ENCODE assay signal across 8 cellular contexts in the genomic region with DNA sequence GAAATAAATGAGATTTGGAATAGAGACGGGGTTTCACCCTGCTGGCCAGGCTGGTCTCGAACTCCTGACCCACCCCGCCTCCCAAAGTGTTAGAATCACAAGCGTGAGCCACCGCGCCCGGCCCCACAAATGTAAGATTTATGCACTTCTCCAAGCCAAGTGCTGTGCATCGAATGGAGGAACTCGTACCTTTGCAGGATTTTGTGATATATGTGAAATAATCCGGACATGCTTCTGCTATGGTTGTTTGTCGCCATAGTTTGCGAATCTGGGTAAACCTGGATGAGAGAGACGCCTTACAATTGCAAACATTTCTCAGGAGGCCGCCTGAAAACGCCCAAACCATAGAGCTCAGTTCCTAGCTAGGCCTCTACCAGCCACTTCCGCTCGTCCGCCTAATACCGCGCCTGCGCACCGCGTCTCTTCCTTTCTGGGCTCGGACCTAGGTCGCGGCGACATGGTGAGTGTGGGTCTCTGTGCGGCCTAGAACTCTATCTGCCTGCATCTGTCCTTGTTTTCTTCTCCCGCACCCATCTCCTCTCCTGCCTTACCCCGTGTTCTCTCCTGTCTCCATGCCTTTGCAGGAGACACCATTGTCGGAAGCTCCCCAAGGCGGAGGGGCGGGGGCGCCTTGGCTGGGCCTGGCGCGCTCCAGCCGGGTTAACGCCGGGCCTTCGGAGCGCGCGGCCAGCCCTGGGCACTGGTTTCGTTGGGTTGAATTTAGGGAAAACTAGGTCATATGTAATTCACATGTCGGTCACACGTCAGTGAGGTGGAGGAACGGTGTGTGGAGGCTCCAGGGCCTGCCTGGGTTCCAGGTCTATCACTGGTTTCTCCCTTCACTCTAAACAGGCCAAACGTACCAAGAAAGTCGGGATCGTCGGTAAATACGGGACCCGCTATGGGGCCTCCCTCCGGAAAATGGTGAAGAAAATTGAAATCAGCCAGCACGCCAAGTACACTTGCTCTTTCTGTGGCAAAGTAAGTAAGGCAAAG. TPM values are rescaled to one million over a fixed set of nuclear protein-coding genes. Genes with fewer than 3 reads are reported as not detected.
DNase-seq lines count a peak whose midpoint lies in the region; ATAC-seq and TF ChIP-seq lines count a peak whose summit lies in the region.

A gene (plus strand): TSS at position 427 of the 996 bp plus-strand sequence. CDS start 31 bp downstream, at position 458.

- H3K27me3 ChIP-seq in esophagus (ENCODE audit: control insufficient read depth in 1 of 2, insufficient read depth in 2 of 2, low read length in 2 of 2) (no peaks in the 10 kb centered on the region), mucosa of stomach (ENCODE audit: control insufficient read depth, insufficient read depth, low read length) (no peaks in the 10 kb centered on the region)

- peaks cover 0 to 7% of the 10 kb centered on the region in 2 donors for H3K4me1 ChIP-seq in esophagus (ENCODE audit: control insufficient read depth in 2 of 2, insufficient read depth in 2 of 2, low read length in 1 of 2)
- H3K4me1 ChIP-seq in mucosa of stomach (ENCODE audit: control insufficient read depth, insufficient read depth, low read length), result peaks cover 20% of the 10 kb centered on the region

- peaks cover 50% of the 10 kb centered on the region for H3K4me1 Mint-ChIP-seq in activated T-cell treated with anti-CD3 and anti-CD28 coated beads, Interleukin-2, amount 50 U/mL, for 24 hours (ENCODE audit: low read depth)

- peak within 1 kb of the TSS; percentile 82 to 93 for H3K4me3 ChIP-seq in esophagus (ENCODE audit: low read depth in 1 of 2, low read length in 2 of 2)
- peak within 1 kb of the TSS; percentile 90 for H3K4me3 ChIP-seq in mucosa of stomach (ENCODE audit: low read length)

- no peaks in the 10 kb centered on the region for H3K27me3 Mint-ChIP-seq in activated T-cell treated with anti-CD3 and anti-CD28 coated beads, Interleukin-2, amount 50 U/mL, for 24 hours

- peak; percentile 95 for DNase-seq in DMS153 treated with DMSO at 0.1 percent for 48 hours (lab: John Stamatoyannopoulos, UW; ENCODE audit: unreplicated experiment)
- peak; percentile 96 for DNase-seq in KBM-7
- DNase-seq in activated T-cell treated with anti-CD3 and anti-CD28 coated beads, Interleukin-2, amount 50 U/mL, for 24 hours, result peak; percentile 91
- peak; percentile 76 to 83 for DNase-seq in stimulated activated CD8-positive, alpha-beta memory T cell treated with anti-CD3 and anti-CD28 coated beads, Interleukin-7, amount 100 ng/mL, for 1 hour (ENCODE audit: low read depth in 2 of 2)

- ATAC-seq in GM21717 (IDR thresholded peaks at IDR 0.05; ENCODE audit: unreplicated experiment), result peak; percentile 89

- peak within 1 kb of the TSS; percentile 89 to 92 for H3K27ac ChIP-seq in esophagus (ENCODE audit: low read depth in 2 of 2, low read length in 1 of 2)

- H3K9ac ChIP-seq in mucosa of stomach (ENCODE audit: low read length), result peak within 1 kb of the TSS; percentile 97

- peaks cover 2% of the 10 kb centered on the region for H3K9me3 Mint-ChIP-seq in activated T-cell treated with anti-CD3 and anti-CD28 coated beads, Interleukin-2, amount 50 U/mL, for 24 hours

- WGBS in esophagus, 2 donors, result 1% methylated on average over 55 of the region's 55 CpGs

- H3K36me3 ChIP-seq in esophagus (ENCODE audit: control insufficient read depth in 2 of 2, insufficient read depth in 2 of 2, low read length in 1 of 2), result peaks cover 7 to 12% of the 10 kb centered on the region in 2 donors
- no peaks in the 10 kb centered on the region for H3K36me3 ChIP-seq in mucosa of stomach (ENCODE audit: control insufficient read depth, insufficient read depth, low read length)

- peak within 1 kb of the TSS; percentile 97 for H3K27ac Mint-ChIP-seq in activated T-cell treated with anti-CD3 and anti-CD28 coated beads, Interleukin-2, amount 50 U/mL, for 24 hours

- peak within 1 kb of the TSS; percentile 91 for H3K4me3 Mint-ChIP-seq in activated T-cell treated with anti-CD3 and anti-CD28 coated beads, Interleukin-2, amount 50 U/mL, for 24 hours

- peaks cover 64% of the 10 kb centered on the region for H3K36me3 Mint-ChIP-seq in activated T-cell treated with anti-CD3 and anti-CD28 coated beads, Interleukin-2, amount 50 U/mL, for 24 hours (ENCODE audit: low read depth)

- no peaks in the 10 kb centered on the region for H3K9me3 ChIP-seq in esophagus (ENCODE audit: control insufficient read depth in 2 of 2, insufficient read depth in 1 of 2, low read depth in 1 of 2, low read length in 1 of 2)
- no peaks in the 10 kb centered on the region for H3K9me3 ChIP-seq in mucosa of stomach (ENCODE audit: control insufficient read depth, low read length)

- in situ Hi-C loops in KBM-7 (cut with MboI; ENCODE audit: low pct_unique_long_range_greater_than_20kb, low sequenced_read_pairs), result no loop called here

TF ChIP-seq in PFSK-1, 5 proteins besides CTCF, POLR2A, EP300 and RAD21:
- TF ChIP-seq, protein P1, sequence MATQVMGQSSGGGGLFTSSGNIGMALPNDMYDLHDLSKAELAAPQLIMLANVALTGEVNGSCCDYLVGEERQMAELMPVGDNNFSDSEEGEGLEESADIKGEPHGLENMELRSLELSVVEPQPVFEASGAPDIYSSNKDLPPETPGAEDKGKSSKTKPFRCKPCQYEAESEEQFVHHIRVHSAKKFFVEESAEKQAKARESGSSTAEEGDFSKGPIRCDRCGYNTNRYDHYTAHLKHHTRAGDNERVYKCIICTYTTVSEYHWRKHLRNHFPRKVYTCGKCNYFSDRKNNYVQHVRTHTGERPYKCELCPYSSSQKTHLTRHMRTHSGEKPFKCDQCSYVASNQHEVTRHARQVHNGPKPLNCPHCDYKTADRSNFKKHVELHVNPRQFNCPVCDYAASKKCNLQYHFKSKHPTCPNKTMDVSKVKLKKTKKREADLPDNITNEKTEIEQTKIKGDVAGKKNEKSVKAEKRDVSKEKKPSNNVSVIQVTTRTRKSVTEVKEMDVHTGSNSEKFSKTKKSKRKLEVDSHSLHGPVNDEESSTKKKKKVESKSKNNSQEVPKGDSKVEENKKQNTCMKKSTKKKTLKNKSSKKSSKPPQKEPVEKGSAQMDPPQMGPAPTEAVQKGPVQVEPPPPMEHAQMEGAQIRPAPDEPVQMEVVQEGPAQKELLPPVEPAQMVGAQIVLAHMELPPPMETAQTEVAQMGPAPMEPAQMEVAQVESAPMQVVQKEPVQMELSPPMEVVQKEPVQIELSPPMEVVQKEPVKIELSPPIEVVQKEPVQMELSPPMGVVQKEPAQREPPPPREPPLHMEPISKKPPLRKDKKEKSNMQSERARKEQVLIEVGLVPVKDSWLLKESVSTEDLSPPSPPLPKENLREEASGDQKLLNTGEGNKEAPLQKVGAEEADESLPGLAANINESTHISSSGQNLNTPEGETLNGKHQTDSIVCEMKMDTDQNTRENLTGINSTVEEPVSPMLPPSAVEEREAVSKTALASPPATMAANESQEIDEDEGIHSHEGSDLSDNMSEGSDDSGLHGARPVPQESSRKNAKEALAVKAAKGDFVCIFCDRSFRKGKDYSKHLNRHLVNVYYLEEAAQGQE (IDR thresholded peaks at IDR 0.05; ENCODE audit: insufficient read depth in 1 of 2, low read depth in 2 of 2, low read length in 2 of 2), result peak; percentile 57 to 66; a peak in 3 of 4 replicates
- peak; percentile 100 for TF ChIP-seq POLR2AphosphoS5 (IDR thresholded peaks at IDR 0.05; ENCODE audit: low read depth, low read length)
- TF ChIP-seq TAF1 (IDR thresholded peaks at IDR 0.05; ENCODE audit: borderline replicate concordance, insufficient read depth, low read length), result peak; percentile 100
- TF ChIP-seq FOXP2 (optimal IDR thresholded peaks at IDR 0.05; ENCODE audit: borderline replicate concordance, extremely low read depth, extremely low read length, insufficient read depth), result no peak
- no peak for TF ChIP-seq SIN3A (IDR thresholded peaks at IDR 0.05; ENCODE audit: borderline replicate concordance, insufficient read depth, low read length)
TF ChIP-seq in PFSK-1: peak in this region for 3.

RNA-seq across cellular contexts. Expression of the gene that starts here (rescaled TPM):
- polyA plus RNA-seq in PFSK-1 (2012; ENCODE audit: insufficient read length, low read depth), result 3,718 TPM
- polyA plus RNA-seq in esophagus, result 1,000 to 10,000 TPM; 2,435 to 5,168 TPM

Comparison
In these comparisons a context has a peak if more than half of its experiments do, and no peak if none do; other contexts are left out.
1. Peak in every context shown above with its lines: DNase-seq, ATAC-seq, H3K4me3 ChIP-seq and H3K27ac ChIP-seq.